In genomic region chr10:77889277-77889903, GRCh38 we compare ENCODE assay signal across 1 cellular context.
TF ChIP-seq lines count a peak whose summit lies in the region.

No MANE protein-coding gene starts in this region.

TF ChIP-seq in HepG2, 621 proteins besides CTCF, POLR2A, EP300 and RAD21 (continued from another document and continues in another):
- peak; percentile 65 for TF ChIP-seq PAXIP1 (CRISPR knock-in tag; conservative IDR thresholded peaks at IDR 0.05)
- TF ChIP-seq CREB1 (IDR thresholded peaks at IDR 0.05) = peak; percentile 59
- TF ChIP-seq CREB1 (CRISPR knock-in tag; IDR thresholded peaks at IDR 0.05) = 0 out of 2 replicates have a peak, but pooled peaks have one; percentile 53
- peak; percentile 86 for TF ChIP-seq SAP130 (CRISPR knock-in tag; IDR thresholded peaks at IDR 0.05; ENCODE audit: low read depth)
- TF ChIP-seq ZNF350 (CRISPR knock-in tag; IDR thresholded peaks at IDR 0.05; ENCODE audit: borderline replicate concordance, low read depth) = 0 out of 2 replicates have a peak, but pooled peaks have one; percentile 29
- TF ChIP-seq SOX13 (IDR thresholded peaks at IDR 0.05) = no peak
- TF ChIP-seq SOX13 (CRISPR knock-in tag; conservative IDR thresholded peaks at IDR 0.05 in 1 of 2, IDR thresholded peaks at IDR 0.05 in 1 of 2) = peak in 1 of 2 experiments; percentile 70; a peak in 2 of 4 replicates
- TF ChIP-seq HIVEP1 (CRISPR knock-in tag; IDR thresholded peaks at IDR 0.05) = no peak
- TF ChIP-seq RERE (CRISPR knock-in tag; IDR thresholded peaks at IDR 0.05; ENCODE audit: low read depth) = 0 out of 2 replicates have a peak, but pooled peaks have one; percentile 29
- peak; percentile 77 for TF ChIP-seq ZNF362 (CRISPR knock-in tag; IDR thresholded peaks at IDR 0.05; ENCODE audit: borderline replicate concordance)
- no peak for TF ChIP-seq ZFP36L2 (CRISPR knock-in tag; IDR thresholded peaks at IDR 0.05)
- TF ChIP-seq HMGXB4 (CRISPR knock-in tag; IDR thresholded peaks at IDR 0.05; ENCODE audit: borderline replicate concordance in 1 of 2, low read depth in 1 of 2) = no peak
- peak; percentile 61; the same call in 1 of the 2 replicates for TF ChIP-seq ARID4A (CRISPR knock-in tag; IDR thresholded peaks at IDR 0.05; ENCODE audit: borderline replicate concordance)
- peak; percentile 85 for TF ChIP-seq RXRA (CRISPR knock-in tag; IDR thresholded peaks at IDR 0.05)
- no peak for TF ChIP-seq FOSL1 (CRISPR knock-in tag; IDR thresholded peaks at IDR 0.05; ENCODE audit: borderline replicate concordance)
- TF ChIP-seq DMTF1 (CRISPR knock-in tag; IDR thresholded peaks at IDR 0.05) = no peak
- no peak for TF ChIP-seq ZFAT (CRISPR knock-in tag; conservative IDR thresholded peaks at IDR 0.05)
- no peak for TF ChIP-seq ZNF549 (CRISPR knock-in tag; IDR thresholded peaks at IDR 0.05)
- peak; percentile 63 for TF ChIP-seq ZNF121 (CRISPR knock-in tag; IDR thresholded peaks at IDR 0.05)
- no peak for TF ChIP-seq ZNF354B (CRISPR knock-in tag; IDR thresholded peaks at IDR 0.05)
- TF ChIP-seq ARID5B (CRISPR knock-in tag; IDR thresholded peaks at IDR 0.05) = peak; percentile 62; the same call in 1 of the 2 replicates
- no peak for TF ChIP-seq HOXA5 (CRISPR knock-in tag; IDR thresholded peaks at IDR 0.05)
- TF ChIP-seq ZIK1 (CRISPR knock-in tag; IDR thresholded peaks at IDR 0.05; ENCODE audit: borderline replicate concordance, low read depth) = no peak
- TF ChIP-seq STAG1 (CRISPR knock-in tag; IDR thresholded peaks at IDR 0.05) = peak; percentile 26; the same call in 1 of the 2 replicates
- no peak for TF ChIP-seq ELK4 (CRISPR knock-in tag; IDR thresholded peaks at IDR 0.05; ENCODE audit: borderline replicate concordance)
- TF ChIP-seq ZNF782 (CRISPR knock-in tag; IDR thresholded peaks at IDR 0.05; ENCODE audit: borderline replicate concordance) = peak; percentile 22; the same call in 1 of the 2 replicates
- TF ChIP-seq TEAD3 (CRISPR knock-in tag; optimal IDR thresholded peaks at IDR 0.05; ENCODE audit: borderline replicate concordance) = peak; percentile 32
- no peak for TF ChIP-seq GTF3A (CRISPR knock-in tag; conservative IDR thresholded peaks at IDR 0.05)
- peak; percentile 82 for TF ChIP-seq POLR2AphosphoS5 (IDR thresholded peaks at IDR 0.05; ENCODE audit: low read depth, low read length)
- TF ChIP-seq ZNF746 (CRISPR knock-in tag; IDR thresholded peaks at IDR 0.05) = no peak
- TF ChIP-seq SIX1 (CRISPR knock-in tag; IDR thresholded peaks at IDR 0.05; ENCODE audit: borderline replicate concordance) = peak; percentile 96
- TF ChIP-seq ZNF326 (CRISPR knock-in tag; IDR thresholded peaks at IDR 0.05; ENCODE audit: borderline replicate concordance) = no peak
